6 cellular contexts compared by ENCODE assay signal in genomic region chr6:30764490-30765043, GRCh38. TPM values are rescaled to one million over a fixed set of nuclear protein-coding genes. Genes with fewer than 3 reads are reported as not detected.
DNase-seq lines count a peak whose midpoint lies in the region; ATAC-seq, FAIRE-seq and TF ChIP-seq lines count a peak whose summit lies in the region.
"Not testable (repeated sequence)": the region's sequence is repeated elsewhere in the genome, so short reads cannot be mapped to it uniquely, and the experiment has no call there.

No MANE protein-coding gene starts in this region.

- H2BK120ac ChIP-seq in H9 (ENCODE audit: low read depth, low read length, poor library complexity, severe bottlenecking), result peak overlapping the region; percentile 84

- H3K79me2 ChIP-seq in H9 (ENCODE audit: insufficient read depth, low read length); K562 (ENCODE audit: control insufficient read depth, insufficient read depth, low read length): not testable (repeated sequence)

- H3K4me3 Mint-ChIP-seq in H9 (peak overlapping the region; percentile 49 to 61), WTC11 (peak overlapping the region; percentile 55)
- peak overlapping the region in 6 of 10 donors; percentile 43 to 67 (median 59) for H3K4me3 Mint-ChIP-seq in naive thymus-derived CD4-positive, alpha-beta T cell
- H3K4me3 Mint-ChIP-seq in stimulated activated naive CD8-positive, alpha-beta T cell treated with anti-CD3 and anti-CD28 coated beads, Interleukin-15, amount 100 ng/mL, for 72 hours, result peak overlapping the region; percentile 59 to 61

- not testable (repeated sequence) for H2BK5ac ChIP-seq in H9 (ENCODE audit: insufficient read length, low read length)

- H4K91ac ChIP-seq in H9 (ENCODE audit: insufficient read length, low read depth, low read length), result not testable (repeated sequence)

- peak overlapping the region; percentile 44 for H4K5ac ChIP-seq in H9 (ENCODE audit: insufficient read length, low read depth, low read length)

- CTCF ChIA-PET in WTC11 (lab: Charles Lee), result interaction anchor here (0.7 to 2.3 kb wide), 5 partner anchors 15 to 113 kb away, joined by 3 to 6 read pairs (median 4); partner anchors contain the start of gene IER3
- CTCF ChIA-PET in K562 (lab: Yijun Ruan, JAX; ENCODE audit: low intra/inter-chr PET ratio), result not testable (repeated sequence)
- CTCF ChIA-PET in naive thymus-derived CD4-positive, alpha-beta T cell (lab: Charles Lee), result interaction anchor here (0.6 to 0.9 kb wide), 2 partner anchors 18 to 74 kb away, joined by 4 to 5 read pairs; no protein-coding TSS in a partner anchor

- DNase-seq in H9; WTC11 (ENCODE audit: low spot score); K562 (ENCODE audit: extremely low read depth in 1 of 4, low spot score in 3 of 4); cardiac muscle cell (ENCODE audit: low read depth in 1 of 2, low spot score in 1 of 2); naive thymus-derived CD4-positive, alpha-beta T cell; stimulated activated naive CD8-positive, alpha-beta T cell treated with anti-CD3 and anti-CD28 coated beads, Interleukin-15, amount 100 ng/mL, for 72 hours: not testable (repeated sequence)

- FAIRE-seq in K562 (lab: Jason Lieb, UNC), result not testable (repeated sequence)

- not testable (repeated sequence) for H3K56ac ChIP-seq in H9 (ENCODE audit: insufficient read length, low read depth, low read length)

- intact Hi-C loops in K562 (cut with micrococcal nuclease), result loop anchor here (5.0 kb wide), 1 partner anchor 48 kb away; no protein-coding TSS in a partner anchor
- intact Hi-C loops in naive thymus-derived CD4-positive, alpha-beta T cell (cut with micrococcal nuclease), result not testable (repeated sequence)

- not testable (repeated sequence) for TF ChIP-seq POLR2A in K562 (conservative IDR thresholded peaks at IDR 0.05)

- not testable (repeated sequence) for BruUV-seq in K562 (replicated peaks; lab: Mats Ljungman, UMichigan)

- not testable (repeated sequence) for TF ChIP-seq CTCF in H9 (conservative IDR thresholded peaks at IDR 0.05); WTC11 (IDR thresholded peaks at IDR 0.05); K562 (IDR thresholded peaks at IDR 0.05 in 2 of 3, conservative IDR thresholded peaks at IDR 0.05 in 1 of 3; ENCODE audit: insufficient read depth in 2 of 3, low read depth in 1 of 3, low read length in 3 of 3); cardiac muscle cell (IDR thresholded peaks at IDR 0.05; ENCODE audit: low read depth, low read length)

- WGBS in H9 (ENCODE audit: extremely low coverage, insufficient read length, low lambda C conversion rate), result no CpG with 5 or more reads among the region's 13 CpGs
- 63% methylated on average over 13 of the region's 13 CpGs for WGBS in K562 (ENCODE audit: insufficient coverage, low coverage, missing lambda C conversion rate)

- H3K4me2 ChIP-seq in H9 (ENCODE audit: insufficient read depth, insufficient read length, low read length), result peak overlapping the region; percentile 52
- not testable (repeated sequence) for H3K4me2 ChIP-seq in K562 (ENCODE audit: insufficient read depth, low read length)

- H2BK15ac ChIP-seq in H9 (ENCODE audit: low read depth, low read length), result not testable (repeated sequence)

- H3K4ac ChIP-seq in H9 (ENCODE audit: low read depth, low read length), result not testable (repeated sequence)

- in situ Hi-C loops in K562 (cut with MboI), result not testable (repeated sequence)

- H3K27me3 Mint-ChIP-seq in H9 (ENCODE audit: low read depth); WTC11 (ENCODE audit: low read depth); naive thymus-derived CD4-positive, alpha-beta T cell; stimulated activated naive CD8-positive, alpha-beta T cell treated with anti-CD3 and anti-CD28 coated beads, Interleukin-15, amount 100 ng/mL, for 72 hours: not testable (repeated sequence)

- not testable (repeated sequence) for H4K20me1 ChIP-seq in H9 (ENCODE audit: control insufficient read depth, insufficient read depth, insufficient read length); K562 (replicated peaks; ENCODE audit: control insufficient read depth, insufficient read depth, low read length)

- H2AK5ac ChIP-seq in H9 (ENCODE audit: insufficient read length, low read length), result not testable (repeated sequence)

- H3K23me2 ChIP-seq in H9 (ENCODE audit: insufficient read length, low read depth, low read length, poor library complexity, severe bottlenecking), result not testable (repeated sequence)

- TF ChIP-seq RAD21 in K562 (CRISPR knock-in tag; conservative IDR thresholded peaks at IDR 0.05 in 1 of 2, IDR thresholded peaks at IDR 0.05 in 1 of 2), result not testable (repeated sequence)

- H3K27me3 ChIP-seq in H9 (ENCODE audit: insufficient read depth, low read length); K562 (ENCODE audit: control insufficient read depth in 2 of 2, insufficient read depth in 2 of 2, low read length in 2 of 2); cardiac muscle cell; naive thymus-derived CD4-positive, alpha-beta T cell (ENCODE audit: control insufficient read depth in 2 of 2, insufficient read depth in 2 of 2, low read length in 2 of 2): not testable (repeated sequence)

- not testable (repeated sequence) for H3K4me3 ChIP-seq in K562; cardiac muscle cell; naive thymus-derived CD4-positive, alpha-beta T cell (ENCODE audit: low read length)

- not testable (repeated sequence) for TF ChIP-seq EP300 in K562 (IDR thresholded peaks at IDR 0.05; ENCODE audit: low read length)

- not testable (repeated sequence) for H3K79me1 ChIP-seq in H9 (ENCODE audit: insufficient read depth, low read depth, low read length, poor library complexity, severe bottlenecking)

- not testable (repeated sequence) for H3K9me3 ChIP-seq in H9 (ENCODE audit: control insufficient read depth, low read depth, low read length); K562 (replicated peaks; ENCODE audit: control insufficient read depth, insufficient read depth, low read depth, low read length); cardiac muscle cell (ENCODE audit: low read depth); naive thymus-derived CD4-positive, alpha-beta T cell (ENCODE audit: control insufficient read depth in 2 of 3, low read length in 3 of 3)

- H4K8ac ChIP-seq in H9 (replicated peaks; ENCODE audit: insufficient read length, low read depth, low read length), result not testable (repeated sequence)

- not testable (repeated sequence) for H2AFZ ChIP-seq in H9 (ENCODE audit: low read length)
- H2AFZ ChIP-seq in K562 (ENCODE audit: low read depth, low read length), result peak overlapping the region; percentile 72; the same call in 1 of the 2 replicates

- H3K27ac ChIP-seq in H9 (ENCODE audit: insufficient read length, low read depth, low read length) (peak overlapping the region; percentile 85), K562 (ENCODE audit: extremely low read depth, low read depth, low read length) (0 out of 3 replicates have a peak overlapping the region, but pooled peaks have one; percentile 14), cardiac muscle cell (peak overlapping the region; percentile 99)
- H3K27ac ChIP-seq in naive thymus-derived CD4-positive, alpha-beta T cell (ENCODE audit: low read depth, low read length), result not testable (repeated sequence)

- not testable (repeated sequence) for H2BK20ac ChIP-seq in H9 (ENCODE audit: low read depth, low read length, poor library complexity, severe bottlenecking)

- H3K36me3 Mint-ChIP-seq in H9 (ENCODE audit: insufficient read depth in 1 of 3, low read depth in 3 of 3); WTC11; naive thymus-derived CD4-positive, alpha-beta T cell: not testable (repeated sequence)

- H3K14ac ChIP-seq in H9 (ENCODE audit: insufficient read depth, low read length), result not testable (repeated sequence)

- H2BK12ac ChIP-seq in H9 (ENCODE audit: insufficient read length, low read depth, low read length), result not testable (repeated sequence)

- not testable (repeated sequence) for H3K9me3 Mint-ChIP-seq in H9; WTC11; naive thymus-derived CD4-positive, alpha-beta T cell; stimulated activated naive CD8-positive, alpha-beta T cell treated with anti-CD3 and anti-CD28 coated beads, Interleukin-15, amount 100 ng/mL, for 72 hours

- not testable (repeated sequence) for H3K9me1 ChIP-seq in K562 (ENCODE audit: control insufficient read depth, insufficient read depth, low read length)

- ATAC-seq in WTC11; K562; naive thymus-derived CD4-positive, alpha-beta T cell; stimulated activated naive CD8-positive, alpha-beta T cell treated with anti-CD3 and anti-CD28 coated beads, Interleukin-15, amount 100 ng/mL, for 72 hours: not testable (repeated sequence)

- not testable (repeated sequence) for H3K36me3 ChIP-seq in K562 (ENCODE audit: control insufficient read depth, insufficient read depth, low read length); cardiac muscle cell; naive thymus-derived CD4-positive, alpha-beta T cell (ENCODE audit: control insufficient read depth in 2 of 3, insufficient read depth in 3 of 3, low read length in 3 of 3)

- H3K27ac Mint-ChIP-seq in H9 (peak overlapping the region; percentile 58 to 98 (median 78)), WTC11 (peak overlapping the region; percentile 98)
- H3K27ac Mint-ChIP-seq in naive thymus-derived CD4-positive, alpha-beta T cell, result peak overlapping the region in 7 of 9 donors; percentile 0 to 76 (median 58)
- peak overlapping the region; percentile 94 to 97 for H3K27ac Mint-ChIP-seq in stimulated activated naive CD8-positive, alpha-beta T cell treated with anti-CD3 and anti-CD28 coated beads, Interleukin-15, amount 100 ng/mL, for 72 hours

- H3T11ph ChIP-seq in H9 (ENCODE audit: low read length), result not testable (repeated sequence)

- peak overlapping the region; percentile 68 for H3K18ac ChIP-seq in H9 (ENCODE audit: insufficient read length, low read depth, low read length)

- H3K4me1 ChIP-seq in H9 (ENCODE audit: insufficient read depth, low read length) (peaks cover 28% of the 10 kb centered on the region; the same call in 1 of the 2 replicates), K562 (replicated peaks in 1 of 2; ENCODE audit: control insufficient read depth in 2 of 2, insufficient read depth in 2 of 2, low read length in 2 of 2) (peaks cover 36 to 45% of the 10 kb centered on the region in 2 experiments), cardiac muscle cell (ENCODE audit: low read depth) (peaks cover 25% of the 10 kb centered on the region)
- peaks cover 16 to 36% of the 10 kb centered on the region in 2 donors for H3K4me1 ChIP-seq in naive thymus-derived CD4-positive, alpha-beta T cell (ENCODE audit: control insufficient read depth in 2 of 2, insufficient read depth in 2 of 2, low read length in 2 of 2)

- peak overlapping the region; percentile 39 for H3K9ac ChIP-seq in H9 (ENCODE audit: extremely low read depth, insufficient read length, low read length)
- not testable (repeated sequence) for H3K9ac ChIP-seq in K562 (ENCODE audit: insufficient read depth in 1 of 2, low read depth in 2 of 2, low read length in 2 of 2)

- peaks cover 67 to 74% of the 10 kb centered on the region in 2 experiments for H3K4me1 Mint-ChIP-seq in H9
- peaks cover 67% of the 10 kb centered on the region for H3K4me1 Mint-ChIP-seq in WTC11
- peaks cover 39 to 62% (median 60%) of the 10 kb centered on the region in 7 donors for H3K4me1 Mint-ChIP-seq in naive thymus-derived CD4-positive, alpha-beta T cell
- peaks cover 82% of the 10 kb centered on the region for H3K4me1 Mint-ChIP-seq in stimulated activated naive CD8-positive, alpha-beta T cell treated with anti-CD3 and anti-CD28 coated beads, Interleukin-15, amount 100 ng/mL, for 72 hours

- not testable (repeated sequence) for H3K23ac ChIP-seq in H9 (ENCODE audit: insufficient read length, low read depth, low read length)

- POLR2A ChIA-PET in WTC11 (lab: Charles Lee) (interaction anchor here (1.2 kb wide), 1 partner anchor 20 kb away, joined by 3 read pairs; the partner anchor contains the start of gene IER3), K562 (lab: Yijun Ruan, JAX) (interaction anchor here (0.8 to 1.3 kb wide), 3 partner anchors 9 to 12 kb away, joined by 3 to 7 read pairs (median 5); no protein-coding TSS in a partner anchor)
- POLR2A ChIA-PET in naive thymus-derived CD4-positive, alpha-beta T cell (lab: Charles Lee), result interaction anchor here (1.3 kb wide), 1 partner anchor 20 kb away, joined by 4 read pairs; the partner anchor contains the start of gene IER3

RNA-seq across cellular contexts. Expression of gene IER3, which starts 20.2 kb away (rescaled TPM):
- total RNA-seq in H9 (2021) (42.9 and 43.5 TPM in 2 replicates), WTC11 (2021) (61.2 to 82.4 TPM (median 61.5 TPM) in 3 replicates), K562 (2014; rRNA removed) (18.7 and 24.7 TPM in 2 replicates), K562 (2014; rRNA removed; fragmentation: Illumina TruSeq; extraction: Trizol) (8.0 and 8.2 TPM in 2 replicates), K562 (2015; rRNA removed; fragmentation: Illumina TruSeq; extraction: Trizol) (13.0 and 15.1 TPM in 2 replicates), K562 (2021) (23.4 and 24.1 TPM in 2 replicates), cardiac muscle cell (28.0 and 45.8 TPM in 2 replicates)
- 15.2 and 21.4 TPM in 2 replicates for total RNA-seq in K562 (2011; cell fraction: chromatin; rRNA removed; ENCODE audit: low replicate concordance)
- 22.4 and 29.0 TPM in 2 replicates for total RNA-seq in K562 (2011; cell fraction: nucleolus; rRNA removed)
- total RNA-seq in K562 (2011; cell fraction: nucleoplasm; rRNA removed), result 21.0 and 27.1 TPM in 2 replicates
- polyA plus RNA-seq in K562 (2011; rRNA removed) (8.8 and 11.5 TPM in 2 replicates), K562 (2014; fragmentation: Illumina TruSeq; extraction: Trizol) (11.4 and 12.5 TPM in 2 replicates), K562 (2014; fragmentation: Nextera tagmentation; extraction: Ambion mirVana) (1 to 10 TPM; 1.5 to 1.7 TPM), K562 (2014; rRNA removed) (26.0 and 30.0 TPM in 2 replicates), cardiac muscle cell (20.1 and 25.8 TPM in 2 replicates)
- polyA plus RNA-seq in K562 (2011; cell fraction: cytosol; rRNA removed), result 9.9 and 20.6 TPM in 2 replicates
- polyA plus RNA-seq in K562 (2011; cell fraction: nucleus; rRNA removed), result 25.7 and 32.6 TPM in 2 replicates
- polyA plus RNA-seq in K562 (2012), result 30.7 and 77.8 TPM in 2 replicates
- polyA minus RNA-seq in K562 (2011; rRNA and poly(A)+ RNA removed), result 3.8 and 6.5 TPM in 2 replicates
- polyA minus RNA-seq in K562 (2011; cell fraction: cytosol; rRNA and poly(A)+ RNA removed), result 5.3 and 6.8 TPM in 2 replicates
- polyA minus RNA-seq in K562 (2011; cell fraction: nucleus; rRNA and poly(A)+ RNA removed), result 9.7 and 12.9 TPM in 2 replicates
- 10 to 100 TPM; 10.8 to 69.9 (median 26.7) TPM for total RNA-seq in naive thymus-derived CD4-positive, alpha-beta T cell
- polyA plus RNA-seq in naive thymus-derived CD4-positive, alpha-beta T cell, result 1 to 10 TPM; 2.2 to 2.8 TPM

RNA-seq across cellular contexts. Expression of gene FLOT1, which starts 22.1 kb away (rescaled TPM):
- 107 and 111 TPM in 2 replicates for total RNA-seq in H9 (2021)
- total RNA-seq in WTC11 (2021), result 110 to 121 TPM (median 120 TPM) in 3 replicates
- 164 and 277 TPM in 2 replicates for total RNA-seq in K562 (2011; cell fraction: chromatin; rRNA removed; ENCODE audit: low replicate concordance)
- total RNA-seq in K562 (2011; cell fraction: nucleolus; rRNA removed), result 152 and 165 TPM in 2 replicates
- 155 and 194 TPM in 2 replicates for total RNA-seq in K562 (2011; cell fraction: nucleoplasm; rRNA removed)
- total RNA-seq in K562 (2014; rRNA removed), result 118 and 131 TPM in 2 replicates
- 84.7 and 84.8 TPM in 2 replicates for total RNA-seq in K562 (2014; rRNA removed; fragmentation: Illumina TruSeq; extraction: Trizol)
- total RNA-seq in K562 (2015; rRNA removed; fragmentation: Illumina TruSeq; extraction: Trizol), result 101 and 102 TPM in 2 replicates
- total RNA-seq in K562 (2021), result 124 and 127 TPM in 2 replicates
- polyA plus RNA-seq in K562 (2011; rRNA removed), result 131 and 154 TPM in 2 replicates
- 144 and 149 TPM in 2 replicates for polyA plus RNA-seq in K562 (2011; cell fraction: cytosol; rRNA removed)
- polyA plus RNA-seq in K562 (2011; cell fraction: nucleus; rRNA removed), result 209 and 233 TPM in 2 replicates
- 135 and 272 TPM in 2 replicates for polyA plus RNA-seq in K562 (2012)
- polyA plus RNA-seq in K562 (2014; fragmentation: Illumina TruSeq; extraction: Trizol), result 138 and 144 TPM in 2 replicates
- 10 to 100 TPM; 11.7 to 12.0 TPM for polyA plus RNA-seq in K562 (2014; fragmentation: Nextera tagmentation; extraction: Ambion mirVana)
- 149 and 174 TPM in 2 replicates for polyA plus RNA-seq in K562 (2014; rRNA removed)
- 122 and 132 TPM in 2 replicates for polyA minus RNA-seq in K562 (2011; rRNA and poly(A)+ RNA removed)
- 72.2 and 76.2 TPM in 2 replicates for polyA minus RNA-seq in K562 (2011; cell fraction: cytosol; rRNA and poly(A)+ RNA removed)
- 38.5 and 58.5 TPM in 2 replicates for polyA minus RNA-seq in K562 (2011; cell fraction: nucleus; rRNA and poly(A)+ RNA removed)
- 208 and 222 TPM in 2 replicates for total RNA-seq in cardiac muscle cell
- 236 and 261 TPM in 2 replicates for polyA plus RNA-seq in cardiac muscle cell
- 100 to 1,000 TPM in 1 of 5 experiments, 10 to 100 TPM in 4; 59.4 to 204 (median 81.3) TPM for total RNA-seq in naive thymus-derived CD4-positive, alpha-beta T cell
- 100 to 1,000 TPM; 107 to 132 TPM for polyA plus RNA-seq in naive thymus-derived CD4-positive, alpha-beta T cell

RNA-seq across cellular contexts. Expression of gene TUBB, which starts 44.4 kb away (rescaled TPM):
- total RNA-seq in H9 (2021) (1,719 and 1,734 TPM in 2 replicates), WTC11 (2021) (1,503 to 1,570 TPM (median 1,542 TPM) in 3 replicates), K562 (2014; rRNA removed) (1,062 and 1,409 TPM in 2 replicates), K562 (2014; rRNA removed; fragmentation: Illumina TruSeq; extraction: Trizol) (863 and 971 TPM in 2 replicates), K562 (2015; rRNA removed; fragmentation: Illumina TruSeq; extraction: Trizol) (1,443 and 1,478 TPM in 2 replicates), K562 (2021) (1,495 and 1,529 TPM in 2 replicates), cardiac muscle cell (827 and 939 TPM in 2 replicates)
- total RNA-seq in K562 (2011; cell fraction: chromatin; rRNA removed; ENCODE audit: low replicate concordance), result 127 and 264 TPM in 2 replicates
- total RNA-seq in K562 (2011; cell fraction: nucleolus; rRNA removed), result 272 and 276 TPM in 2 replicates
- total RNA-seq in K562 (2011; cell fraction: nucleoplasm; rRNA removed), result 270 and 313 TPM in 2 replicates
- polyA plus RNA-seq in K562 (2011; rRNA removed) (2,369 and 2,705 TPM in 2 replicates), K562 (2014; fragmentation: Illumina TruSeq; extraction: Trizol) (2,541 and 2,870 TPM in 2 replicates), K562 (2014; fragmentation: Nextera tagmentation; extraction: Ambion mirVana) (1,000 to 10,000 TPM; 1,106 to 1,864 TPM), K562 (2014; rRNA removed) (1,462 and 1,903 TPM in 2 replicates), cardiac muscle cell (662 and 675 TPM in 2 replicates)
- polyA plus RNA-seq in K562 (2011; cell fraction: cytosol; rRNA removed), result 2,776 and 3,265 TPM in 2 replicates
- 619 and 708 TPM in 2 replicates for polyA plus RNA-seq in K562 (2011; cell fraction: nucleus; rRNA removed)
- polyA plus RNA-seq in K562 (2012), result 1,523 and 1,878 TPM in 2 replicates
- polyA minus RNA-seq in K562 (2011; rRNA and poly(A)+ RNA removed), result 1,764 and 2,070 TPM in 2 replicates
- polyA minus RNA-seq in K562 (2011; cell fraction: cytosol; rRNA and poly(A)+ RNA removed), result 880 and 960 TPM in 2 replicates
- polyA minus RNA-seq in K562 (2011; cell fraction: nucleus; rRNA and poly(A)+ RNA removed), result 140 and 261 TPM in 2 replicates
- 100 to 1,000 TPM in 4 of 5 experiments, 10 to 100 TPM in 1; 86.7 to 930 (median 242) TPM for total RNA-seq in naive thymus-derived CD4-positive, alpha-beta T cell
- polyA plus RNA-seq in naive thymus-derived CD4-positive, alpha-beta T cell, result 100 to 1,000 TPM; 107 to 151 TPM

RNA-seq across cellular contexts. Expression of gene MDC1, which starts 47.5 kb away (rescaled TPM):
- total RNA-seq in H9 (2021) (72.2 and 77.6 TPM in 2 replicates), WTC11 (2021) (95.9 to 100 TPM (median 97.9 TPM) in 3 replicates), K562 (2014; rRNA removed) (15.7 and 24.3 TPM in 2 replicates), K562 (2014; rRNA removed; fragmentation: Illumina TruSeq; extraction: Trizol) (20.0 and 25.5 TPM in 2 replicates), K562 (2015; rRNA removed; fragmentation: Illumina TruSeq; extraction: Trizol) (15.6 and 18.2 TPM in 2 replicates), K562 (2021) (96.8 and 114 TPM in 2 replicates), cardiac muscle cell (14.3 and 21.9 TPM in 2 replicates)
- 79.5 and 80.7 TPM in 2 replicates for total RNA-seq in K562 (2011; cell fraction: chromatin; rRNA removed; ENCODE audit: low replicate concordance)
- total RNA-seq in K562 (2011; cell fraction: nucleolus; rRNA removed), result 47.5 and 50.5 TPM in 2 replicates
- 62.0 and 85.1 TPM in 2 replicates for total RNA-seq in K562 (2011; cell fraction: nucleoplasm; rRNA removed)
- polyA plus RNA-seq in K562 (2011; rRNA removed) (21.5 and 55.8 TPM in 2 replicates), K562 (2014; fragmentation: Illumina TruSeq; extraction: Trizol) (72.9 and 95.4 TPM in 2 replicates), K562 (2014; fragmentation: Nextera tagmentation; extraction: Ambion mirVana) (1 to 10 TPM; 8.2 to 8.8 TPM), K562 (2014; rRNA removed) (31.3 and 35.0 TPM in 2 replicates), cardiac muscle cell (30.0 and 44.1 TPM in 2 replicates)
- polyA plus RNA-seq in K562 (2011; cell fraction: cytosol; rRNA removed), result 28.0 and 35.1 TPM in 2 replicates
- polyA plus RNA-seq in K562 (2011; cell fraction: nucleus; rRNA removed), result 105 and 141 TPM in 2 replicates
- 68.1 and 105 TPM in 2 replicates for polyA plus RNA-seq in K562 (2012)
- polyA minus RNA-seq in K562 (2011; rRNA and poly(A)+ RNA removed), result 24.0 and 34.6 TPM in 2 replicates
- 56.9 and 94.9 TPM in 2 replicates for polyA minus RNA-seq in K562 (2011; cell fraction: cytosol; rRNA and poly(A)+ RNA removed)
- polyA minus RNA-seq in K562 (2011; cell fraction: nucleus; rRNA and poly(A)+ RNA removed), result 16.4 and 27.8 TPM in 2 replicates
- total RNA-seq in naive thymus-derived CD4-positive, alpha-beta T cell, result 10 to 100 TPM; 40.3 to 78.9 (median 62.0) TPM
- 10 to 100 TPM in 1 of 2 donors, 1 to 10 TPM in 1; 4.5 to 11.0 TPM for polyA plus RNA-seq in naive thymus-derived CD4-positive, alpha-beta T cell
